26 cellular contexts compared by ENCODE assay signal in the genomic region with DNA sequence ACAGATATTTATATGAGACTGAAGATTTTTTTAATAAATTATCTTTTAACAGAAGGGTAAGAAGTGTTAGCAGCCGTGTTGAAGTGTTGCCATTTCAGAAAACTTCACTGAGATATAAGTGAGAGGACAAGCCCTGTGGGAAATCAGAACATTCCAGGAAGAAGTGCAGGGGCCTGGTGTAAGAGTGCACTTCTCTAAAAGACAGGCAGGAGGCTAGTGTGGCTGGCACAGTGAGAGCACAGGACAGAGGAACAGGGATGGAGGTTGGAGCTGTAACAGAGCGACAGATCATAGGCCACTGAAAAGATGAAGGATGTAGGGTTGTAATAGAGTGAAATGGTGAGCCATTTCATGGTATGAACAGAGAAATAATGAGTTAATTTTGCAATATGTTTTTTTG.
DNase-seq lines count a peak whose midpoint lies in the region; ATAC-seq and TF ChIP-seq lines count a peak whose summit lies in the region.
"Had no signal": no experiment of that assay in that cellular context is flagged by ENCODE, and none has a peak within 500 bp of the region (broad histone marks: within the 10 kb centered on the region; RNA-seq: fewer than 3 reads in every experiment).

No MANE protein-coding gene starts in this region.

- H2BK120ac ChIP-seq in H9 (ENCODE audit: low read depth, low read length, poor library complexity, severe bottlenecking) = no peak overlapping the region

- H3K9me3 Mint-ChIP-seq in H9 = no peaks in the 10 kb centered on the region
- H3K9me3 Mint-ChIP-seq: activated naive CD4-positive, alpha-beta T cell treated with anti-CD3 and anti-CD28 coated beads, Interleukin-2, amount 10 ng/mL, durations not matched to agents 7 days and 5 days; stimulated activated naive B cell treated with anti-CD40 and anti-IgM and Interleukin-4, amounts not matched to agents 10 μg/mL and 1 μg/mL and 100 μg/mL, for 72 hours had no signal

- H3K27ac ChIP-seq in AG04450 (ENCODE audit: low read depth, low read length) (no peak overlapping the region), H9 (ENCODE audit: insufficient read length, low read depth, low read length) (no peak overlapping the region), brain microvascular endothelial cell (no peak overlapping the region), smooth muscle cell (ENCODE audit: low read depth) (no peak overlapping the region)
- H3K27ac ChIP-seq: BLaER1, GM23248, sigmoid colon, SJCRH30, upper lobe of right lung had no signal

- WGBS in H9 (ENCODE audit: extremely low coverage, insufficient read length, low lambda C conversion rate) = no CpG with 5 or more reads among the region's 2 CpGs
- 84% methylated on average over 2 of the region's 2 CpGs for WGBS in smooth muscle cell (ENCODE audit: low lambda C conversion rate)

- H3K27me3 ChIP-seq in AG04450 (ENCODE audit: control insufficient read depth, insufficient read depth, low read length) = no peaks in the 10 kb centered on the region
- H3K27me3 ChIP-seq in H9 (ENCODE audit: insufficient read depth, low read length) = no peaks in the 10 kb centered on the region; the same call in 1 of the 2 replicates
- no peaks in the 10 kb centered on the region for H3K27me3 ChIP-seq in brain microvascular endothelial cell (replicated peaks)
- H3K27me3 ChIP-seq in smooth muscle cell (ENCODE audit: low read depth) = no peaks in the 10 kb centered on the region
- H3K27me3 ChIP-seq: BLaER1, sigmoid colon, SJCRH30, upper lobe of right lung had no signal

- H3K4me1 ChIP-seq in H9 (ENCODE audit: insufficient read depth, low read length) (no peaks in the 10 kb centered on the region), smooth muscle cell (ENCODE audit: low read depth) (no peaks in the 10 kb centered on the region)
- H3K4me1 ChIP-seq: sigmoid colon, upper lobe of right lung had no signal

- no peak overlapping the region for H4K5ac ChIP-seq in H9 (ENCODE audit: insufficient read length, low read depth, low read length)

- DNase-seq in AG04450 (ENCODE audit: low read depth, low spot score) (no peak), H9 (no peak), brain microvascular endothelial cell (no peak), left ventricle myocardium superior (no peak), T-helper 9 cell (no peak), smooth muscle cell (lab: John Stamatoyannopoulos, UW; ENCODE audit: unreplicated experiment) (no peak), dermis blood vessel endothelial cell (no peak)
- DNase-seq: activated CD4-positive, alpha-beta T cell treated with anti-CD3 and anti-CD28 coated beads, Interleukin-2, amount 50 U/mL, for 4 hours; activated naive CD4-positive, alpha-beta T cell treated with anti-CD3 and anti-CD28 coated beads, Interleukin-2, amount 10 ng/mL, durations not matched to agents 7 days and 5 days; amniotic stem cell; central memory CD4-positive, alpha-beta T cell; DMS153; GDM1; GM23248; head of caudate nucleus; mesenchymal stem cell; NCI-H1105 treated with DMSO at 0.1 percent for 48 hours; NCI-H2029; sigmoid colon; SJCRH30; stimulated activated CD4-positive, alpha-beta T cell treated with anti-CD3 and anti-CD28 coated beads, Interleukin-4, amount 100 ng/mL, for 4 hours; stimulated activated naive B cell treated with anti-CD40 and anti-IgM and Interleukin-4, amounts not matched to agents 10 μg/mL and 1 μg/mL and 100 μg/mL, for 72 hours; T-cell; upper lobe of right lung had no signal

- peaks cover 4% of the 10 kb centered on the region for H3F3A ChIP-seq in smooth muscle cell (ENCODE audit: low read depth)

- H2AK5ac ChIP-seq in H9 (ENCODE audit: insufficient read length, low read length) = no peak overlapping the region

- peak; percentile 87 for ATAC-seq in left ventricle myocardium superior
- ATAC-seq in GM18907 (IDR thresholded peaks at IDR 0.05; ENCODE audit: unreplicated experiment) = no peak
- ATAC-seq: stimulated activated naive B cell treated with anti-CD40 and anti-IgM and Interleukin-4, amounts not matched to agents 10 μg/mL and 1 μg/mL and 100 μg/mL, for 72 hours; T-cell; upper lobe of right lung had no signal

- no peak overlapping the region for H3K4me3 Mint-ChIP-seq in H9
- H3K4me3 Mint-ChIP-seq: activated naive CD4-positive, alpha-beta T cell treated with anti-CD3 and anti-CD28 coated beads, Interleukin-2, amount 10 ng/mL, durations not matched to agents 7 days and 5 days; stimulated activated naive B cell treated with anti-CD40 and anti-IgM and Interleukin-4, amounts not matched to agents 10 μg/mL and 1 μg/mL and 100 μg/mL, for 72 hours; T-cell had no signal

- H2AFZ ChIP-seq in H9 (ENCODE audit: low read length) (no peak overlapping the region), smooth muscle cell (ENCODE audit: low read depth) (no peak overlapping the region)
- H2AFZ ChIP-seq: GM23248 had no signal

- H3K79me2 ChIP-seq in H9 (ENCODE audit: insufficient read depth, low read length) (no peaks in the 10 kb centered on the region), smooth muscle cell (ENCODE audit: low read depth) (no peaks in the 10 kb centered on the region)

- no peak overlapping the region for H4K91ac ChIP-seq in H9 (ENCODE audit: insufficient read length, low read depth, low read length)

- TF ChIP-seq CTCF in AG04450 (IDR thresholded peaks at IDR 0.05; ENCODE audit: low read depth, low read length) (0 out of 2 replicates have a peak, but pooled peaks have one; percentile 8), H9 (conservative IDR thresholded peaks at IDR 0.05) (peak; percentile 43; the same call in 2 of the 3 replicates), brain microvascular endothelial cell (IDR thresholded peaks at IDR 0.05; ENCODE audit: low read depth, low read length, missing control alignments) (peak; percentile 28), smooth muscle cell (IDR thresholded peaks at IDR 0.05; ENCODE audit: borderline replicate concordance, insufficient read depth, poor library complexity, severe bottlenecking) (no peak)

- H2BK5ac ChIP-seq in H9 (ENCODE audit: insufficient read length, low read length) = no peak overlapping the region

- H3K27me3 Mint-ChIP-seq in H9 (ENCODE audit: low read depth) = no peaks in the 10 kb centered on the region; the same call in 1 of the 2 replicates
- H3K27me3 Mint-ChIP-seq: activated naive CD4-positive, alpha-beta T cell treated with anti-CD3 and anti-CD28 coated beads, Interleukin-2, amount 10 ng/mL, durations not matched to agents 7 days and 5 days; stimulated activated naive B cell treated with anti-CD40 and anti-IgM and Interleukin-4, amounts not matched to agents 10 μg/mL and 1 μg/mL and 100 μg/mL, for 72 hours had no signal

- H3K4me3 ChIP-seq in AG04450 (ENCODE audit: low read depth, low read length) (no peak overlapping the region), brain microvascular endothelial cell (ENCODE audit: low read depth, low read length) (no peak overlapping the region), smooth muscle cell (no peak overlapping the region)
- H3K4me3 ChIP-seq: BLaER1, GM23248, sigmoid colon, SJCRH30, upper lobe of right lung had no signal

- H3T11ph ChIP-seq in H9 (ENCODE audit: low read length) = no peak overlapping the region

- no peak overlapping the region for H3K56ac ChIP-seq in H9 (ENCODE audit: insufficient read length, low read depth, low read length)

- H3K36me3 Mint-ChIP-seq in H9 (ENCODE audit: insufficient read depth in 1 of 3, low read depth in 3 of 3) = no peaks in the 10 kb centered on the region
- H3K36me3 Mint-ChIP-seq: activated naive CD4-positive, alpha-beta T cell treated with anti-CD3 and anti-CD28 coated beads, Interleukin-2, amount 10 ng/mL, durations not matched to agents 7 days and 5 days; stimulated activated naive B cell treated with anti-CD40 and anti-IgM and Interleukin-4, amounts not matched to agents 10 μg/mL and 1 μg/mL and 100 μg/mL, for 72 hours; T-cell had no signal

- no peak overlapping the region for H3K14ac ChIP-seq in H9 (ENCODE audit: insufficient read depth, low read length)

- no peak overlapping the region for H3K18ac ChIP-seq in H9 (ENCODE audit: insufficient read length, low read depth, low read length)

- H3K4me1 Mint-ChIP-seq in H9 = peaks cover 2 to 4% of the 10 kb centered on the region in 2 experiments; a peak in 3 of 4 replicates
- H3K4me1 Mint-ChIP-seq: activated naive CD4-positive, alpha-beta T cell treated with anti-CD3 and anti-CD28 coated beads, Interleukin-2, amount 10 ng/mL, durations not matched to agents 7 days and 5 days; stimulated activated naive B cell treated with anti-CD40 and anti-IgM and Interleukin-4, amounts not matched to agents 10 μg/mL and 1 μg/mL and 100 μg/mL, for 72 hours; T-cell had no signal

- CTCF ChIA-PET in AG04450 (lab: Charles Lee) = no interaction called here

- H3K9me3 ChIP-seq in AG04450 (ENCODE audit: control insufficient read depth, insufficient read depth, low read length) (peaks cover 4% of the 10 kb centered on the region), H9 (ENCODE audit: control insufficient read depth, low read depth, low read length) (no peaks in the 10 kb centered on the region), smooth muscle cell (replicated peaks; ENCODE audit: low read depth) (no peaks in the 10 kb centered on the region)
- H3K9me3 ChIP-seq: BLaER1, sigmoid colon, SJCRH30, upper lobe of right lung had no signal

- intact Hi-C loops in left ventricle myocardium superior (cut with micrococcal nuclease) = no loop called here

- in situ Hi-C loops in brain microvascular endothelial cell (cut with HindIII; ENCODE audit: low pct_ligation_motif_present, low sequenced_read_pairs) = no loop called here

- no peak overlapping the region for H3K23ac ChIP-seq in H9 (ENCODE audit: insufficient read length, low read depth, low read length)

- no peak overlapping the region for H2BK12ac ChIP-seq in H9 (ENCODE audit: insufficient read length, low read depth, low read length)

- no peak overlapping the region for H2BK15ac ChIP-seq in H9 (ENCODE audit: low read depth, low read length)

- H3K9ac ChIP-seq in H9 (ENCODE audit: extremely low read depth, insufficient read length, low read length) (no peak overlapping the region), smooth muscle cell (ENCODE audit: low read depth) (no peak overlapping the region)
- H3K9ac ChIP-seq: BLaER1, GM23248 had no signal

- H3K23me2 ChIP-seq in H9 (ENCODE audit: insufficient read length, low read depth, low read length, poor library complexity, severe bottlenecking) = no peaks in the 10 kb centered on the region

- H3K4ac ChIP-seq in H9 (ENCODE audit: low read depth, low read length) = no peak overlapping the region

- no peaks in the 10 kb centered on the region for H3K79me1 ChIP-seq in H9 (ENCODE audit: insufficient read depth, low read depth, low read length, poor library complexity, severe bottlenecking)

- no peak overlapping the region for H2BK20ac ChIP-seq in H9 (ENCODE audit: low read depth, low read length, poor library complexity, severe bottlenecking)

- no peak overlapping the region for H3K4me2 ChIP-seq in H9 (ENCODE audit: insufficient read depth, insufficient read length, low read length)
- no peak overlapping the region for H3K4me2 ChIP-seq in smooth muscle cell
- H3K4me2 ChIP-seq: BLaER1 had no signal

- H3K27ac Mint-ChIP-seq in H9 = no peak overlapping the region
- H3K27ac Mint-ChIP-seq: activated naive CD4-positive, alpha-beta T cell treated with anti-CD3 and anti-CD28 coated beads, Interleukin-2, amount 10 ng/mL, durations not matched to agents 7 days and 5 days; stimulated activated naive B cell treated with anti-CD40 and anti-IgM and Interleukin-4, amounts not matched to agents 10 μg/mL and 1 μg/mL and 100 μg/mL, for 72 hours; T-cell had no signal

- H3K36me3 ChIP-seq in brain microvascular endothelial cell (replicated peaks) = no peaks in the 10 kb centered on the region
- no peaks in the 10 kb centered on the region for H3K36me3 ChIP-seq in smooth muscle cell (ENCODE audit: low read depth)
- H3K36me3 ChIP-seq: BLaER1, sigmoid colon, SJCRH30, upper lobe of right lung had no signal

- POLR2A ChIA-PET in AG04450 (lab: Yijun Ruan, JAX) = no interaction called here

- H4K8ac ChIP-seq in H9 (replicated peaks; ENCODE audit: insufficient read length, low read depth, low read length) = no peak overlapping the region

- H4K20me1 ChIP-seq in H9 (ENCODE audit: control insufficient read depth, insufficient read depth, insufficient read length) (no peaks in the 10 kb centered on the region), smooth muscle cell (ENCODE audit: low read depth) (no peaks in the 10 kb centered on the region)
- H4K20me1 ChIP-seq: BLaER1 had no signal
